In genomic region chrX:1481636-1482529, GRCh38 we compare ENCODE assay signal across 8 cellular contexts. TPM values are rescaled to one million over a fixed set of nuclear protein-coding genes. Genes with fewer than 3 reads are reported as not detected.
DNase-seq lines count a peak whose midpoint lies in the region; ATAC-seq, FAIRE-seq and TF ChIP-seq lines count a peak whose summit lies in the region.

No MANE protein-coding gene starts in this region.

- H3K27me3 ChIP-seq in heart left ventricle = peaks cover 0 to 11% (median 0%) of the 10 kb centered on the region in 9 donors

- TF ChIP-seq CTCF in NB4 (IDR thresholded peaks at IDR 0.05; ENCODE audit: low read depth, low read length) (no peak), heart left ventricle (IDR thresholded peaks at IDR 0.05) (peak in 1 of 12 donors; percentile 10), retinal pigment epithelial cell (conservative IDR thresholded peaks at IDR 0.05; ENCODE audit: low read depth, low read length) (no peak)

- FAIRE-seq in frontal cortex (lab: Jason Lieb, UNC) = no peak

- no peaks in the 10 kb centered on the region for H3K36me3 ChIP-seq in heart left ventricle

- peak; percentile 78 to 87 (median 84) for ATAC-seq in heart left ventricle

- H3K4me3 ChIP-seq in NB4 (ENCODE audit: low read depth, low read length) (peak overlapping the region; percentile 28), heart left ventricle (peak overlapping the region in 4 of 12 donors; percentile 12 to 21 (median 15)), retinal pigment epithelial cell (ENCODE audit: low read length) (peak overlapping the region; percentile 6)

- peaks cover 0 to 20% (median 12%) of the 10 kb centered on the region in 12 donors for H3K9me3 ChIP-seq in heart left ventricle

- WGBS in heart left ventricle, 4 donors = 11 to 23% (median 14%) methylated on average over 26 of the region's 26 CpGs

- peaks cover 0 to 53% (median 4%) of the 10 kb centered on the region in 12 donors for H3K4me1 ChIP-seq in heart left ventricle

- intact Hi-C loops in heart left ventricle (cut with DNase I) = loop anchor here in 2 of 10 donors (2.0 to 10.0 kb wide), 2 partner anchors 23 to 63 kb away; no protein-coding TSS in a partner anchor

- DNase-seq in ELF-1 (ENCODE audit: low read depth, low spot score) (peak; percentile 83), H4 (ENCODE audit: low spot score) (peak; percentile 94), NB4 (ENCODE audit: low read depth) (peak; percentile 94), heart left ventricle (peak; percentile 59 to 77 (median 68)), retinal pigment epithelial cell (ENCODE audit: low read depth) (peak; percentile 29), frontal cortex (ENCODE audit: low spot score in 2 of 2) (no peak), HK-2 (ENCODE audit: unreplicated experiment) (no peak)
- DNase-seq in activated effector memory CD4-positive, alpha-beta T cell treated with anti-CD3 and anti-CD28 coated beads, Interleukin-2, amount 50 U/mL, for 16 hours = peak; percentile 90

- H3K27ac ChIP-seq in heart left ventricle = peak overlapping the region; percentile 9 to 91 (median 62)

- TF ChIP-seq POLR2A in NB4 (IDR thresholded peaks at IDR 0.05; ENCODE audit: extremely low read depth, insufficient read length) = no peak
- no peak for TF ChIP-seq POLR2A in heart left ventricle (IDR thresholded peaks at IDR 0.05)

RNA-seq across cellular contexts. Expression of gene ASMTL, which starts 29.2 kb away (rescaled TPM):
- total RNA-seq in H4 (2014; rRNA removed; shearing (Covaris generic)) = 0.72 and 5.0 TPM in 2 replicates
- total RNA-seq in heart left ventricle (10 to 100 TPM; 25.3 to 44.6 (median 29.1) TPM), frontal cortex (10.6 TPM)
- polyA plus RNA-seq in heart left ventricle = 10 to 100 TPM; 20.2 to 42.3 TPM

RNA-seq across cellular contexts. Expression of gene P2RY8, which starts 55.1 kb away (rescaled TPM):
- total RNA-seq in H4 (2014; rRNA removed; shearing (Covaris generic)) = 0.25 TPM in 1 of 2 replicates, not detected in the other
- total RNA-seq in heart left ventricle (10 to 100 TPM in 1 of 9 donors, 1 to 10 TPM in 6, under 1 TPM in 2; 0.62 to 10.5 (median 2.3) TPM), frontal cortex (under 0.01 TPM)
- 1 to 10 TPM; 1.1 to 6.1 TPM for polyA plus RNA-seq in heart left ventricle

Comparison
In these comparisons a context has a peak if more than half of its experiments do, and no peak if none do; other contexts are left out.
1. DNase-seq: peak in ELF-1 (single experiment), H4 (single experiment), NB4 (single experiment), activated effector memory CD4-positive, alpha-beta T cell treated with anti-CD3 and anti-CD28 coated beads, Interleukin-2, amount 50 U/mL, for 16 hours (single experiment), heart left ventricle (5 of 5) and retinal pigment epithelial cell (single experiment); none in frontal cortex (0 of 2) and HK-2 (single experiment).